In the genomic region with DNA sequence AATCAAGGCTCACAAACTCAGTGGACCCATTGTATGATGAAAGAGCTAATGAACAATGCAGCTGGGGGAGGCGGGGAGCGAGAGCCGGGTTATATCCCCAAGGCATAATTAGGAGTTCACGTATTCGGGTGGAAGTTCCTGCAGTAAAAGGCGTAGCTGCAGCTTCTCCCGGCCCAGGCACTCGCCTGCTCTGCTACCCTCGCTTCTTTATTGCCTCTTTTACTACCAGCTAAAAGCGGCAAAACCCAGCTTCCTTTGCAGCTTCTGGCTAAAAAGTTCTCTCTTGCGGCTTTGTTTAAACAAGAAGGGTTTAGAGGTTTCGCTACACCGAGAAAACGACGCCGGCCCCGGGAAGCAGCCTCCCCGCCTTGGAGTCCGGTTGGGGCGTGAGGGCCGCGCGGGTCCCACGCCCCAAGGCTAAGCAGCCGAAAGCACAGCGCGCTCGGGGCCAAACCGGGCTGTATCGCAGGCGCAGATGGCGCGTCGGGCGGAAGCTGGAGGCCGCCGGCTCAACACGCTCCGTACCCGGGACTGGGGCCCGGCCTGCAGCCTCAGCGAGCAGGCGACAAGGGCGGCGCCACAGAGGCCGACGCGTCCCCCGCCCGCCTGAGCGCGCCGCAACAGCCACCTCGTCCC, we compare ENCODE assay signal across 8 cellular contexts. TPM values are rescaled to one million over a fixed set of nuclear protein-coding genes. Genes with fewer than 3 reads are reported as not detected.
DNase-seq lines count a peak whose midpoint lies in the region; ATAC-seq and TF ChIP-seq lines count a peak whose summit lies in the region.

No MANE protein-coding gene starts in this region.

- H3K36me3 ChIP-seq in parathyroid adenoma (ENCODE audit: control insufficient read depth, insufficient read depth, low read length) = no peaks in the 10 kb centered on the region

- peak overlapping the region; percentile 44 for H3K4me2 ChIP-seq in parathyroid adenoma (ENCODE audit: low read length)

- no peaks in the 10 kb centered on the region for H3K27me3 ChIP-seq in parathyroid adenoma (ENCODE audit: control insufficient read depth, insufficient read depth, low read length)

- H3K9ac ChIP-seq in parathyroid adenoma = peak overlapping the region; percentile 70

- intact Hi-C loops in left cardiac atrium (cut with DNase I) = loop anchor here in 1 of 2 donors (5.0 kb wide), 1 partner anchor 58 kb away; no protein-coding TSS in a partner anchor

- H3K9me3 ChIP-seq in parathyroid adenoma (ENCODE audit: control insufficient read depth, low read length) = no peaks in the 10 kb centered on the region

- DNase-seq in DMS79 treated with DMSO at 0.1 percent for 48 hours (lab: John Stamatoyannopoulos, UW) (peak; percentile 70), NOMO-1 treated with DMSO at 0.1 percent for 48 hours (lab: John Stamatoyannopoulos, UW; ENCODE audit: unreplicated experiment) (peak; percentile 96), left cardiac atrium (peak; percentile 68), SHP77 treated with DMSO at 0.1 percent for 48 hours (lab: John Stamatoyannopoulos, UW) (no peak)

- ATAC-seq in GM19438 (IDR thresholded peaks at IDR 0.05; ENCODE audit: low read depth, unreplicated experiment) (peak; percentile 57), HG03442 (IDR thresholded peaks at IDR 0.05; ENCODE audit: unreplicated experiment) (peak; percentile 55), left cardiac atrium (peak in 1 of 2 donors; percentile 34)

- TF ChIP-seq CTCF in parathyroid adenoma (IDR thresholded peaks at IDR 0.05) = no peak

- H3K4me1 ChIP-seq in parathyroid adenoma = peaks cover 13% of the 10 kb centered on the region

- H3K4me3 ChIP-seq in parathyroid adenoma (ENCODE audit: low read depth, low read length) = peak overlapping the region; percentile 75

- H3K79me2 ChIP-seq in parathyroid adenoma = peaks cover 33% of the 10 kb centered on the region

- H3K27ac ChIP-seq in angular gyrus (ENCODE audit: low read depth, low read length) = peak overlapping the region; percentile 97
- H3K27ac ChIP-seq in parathyroid adenoma = peak overlapping the region; percentile 97

- peak overlapping the region; percentile 95 for H2AFZ ChIP-seq in parathyroid adenoma

RNA-seq across cellular contexts. Expression of a gene that starts 1.6 kb away (rescaled TPM):
- total RNA-seq in left cardiac atrium = 1 to 10 TPM; 4.2 to 6.6 TPM
